8 cellular contexts compared by ENCODE assay signal in genomic region chr6:24910331-24910849, GRCh38. TPM values are rescaled to one million over a fixed set of nuclear protein-coding genes. Genes with fewer than 3 reads are reported as not detected.
DNase-seq lines count a peak whose midpoint lies in the region; ATAC-seq, FAIRE-seq and TF ChIP-seq lines count a peak whose summit lies in the region.

No MANE protein-coding gene starts in this region.

- peak overlapping the region; percentile 99 for H3K4me2 ChIP-seq in astrocyte (ENCODE audit: low read length)

- H3K4me1 Mint-ChIP-seq in astrocyte (ENCODE audit: low read depth, unreplicated experiment), result peaks cover 3% of the 10 kb centered on the region
- H3K4me1 Mint-ChIP-seq in stimulated activated memory B cell treated with anti-CD40 and anti-IgM and Interleukin-4, amounts not matched to agents 10 μg/mL and 1 μg/mL and 100 μg/mL, for 72 hours, result peaks cover 92% of the 10 kb centered on the region

- H3K4me1 ChIP-seq in astrocyte (ENCODE audit: insufficient read depth, low read length), result peaks cover 6% of the 10 kb centered on the region

- peak; percentile 70 for ATAC-seq in GM19395 (IDR thresholded peaks at IDR 0.05; ENCODE audit: unreplicated experiment)
- peak; percentile 89 for ATAC-seq in stimulated activated memory B cell treated with anti-CD40 and anti-IgM and Interleukin-4, amounts not matched to agents 10 μg/mL and 1 μg/mL and 100 μg/mL, for 72 hours

- no peaks in the 10 kb centered on the region for H3K36me3 ChIP-seq in astrocyte (ENCODE audit: insufficient read depth, low read length)

- CTCF ChIA-PET in AG04450 (lab: Charles Lee), result interaction anchor here (0.5 to 2.1 kb wide), 9 partner anchors 8 to 161 kb away, joined by 3 to 10 read pairs (median 3); no protein-coding TSS in a partner anchor

- no peaks in the 10 kb centered on the region for H3K79me2 ChIP-seq in astrocyte (ENCODE audit: insufficient read depth, low read length)

- peaks cover 2% of the 10 kb centered on the region for H3K9me3 Mint-ChIP-seq in astrocyte (ENCODE audit: unreplicated experiment)
- H3K9me3 Mint-ChIP-seq in stimulated activated memory B cell treated with anti-CD40 and anti-IgM and Interleukin-4, amounts not matched to agents 10 μg/mL and 1 μg/mL and 100 μg/mL, for 72 hours, result no peaks in the 10 kb centered on the region

- H4K20me1 ChIP-seq in astrocyte (ENCODE audit: insufficient read depth, low read length), result no peaks in the 10 kb centered on the region

- H3K9ac ChIP-seq in astrocyte (ENCODE audit: low read length), result peak overlapping the region; percentile 73

- no peaks in the 10 kb centered on the region for H3K36me3 Mint-ChIP-seq in astrocyte (ENCODE audit: low read depth, unreplicated experiment)
- H3K36me3 Mint-ChIP-seq in stimulated activated memory B cell treated with anti-CD40 and anti-IgM and Interleukin-4, amounts not matched to agents 10 μg/mL and 1 μg/mL and 100 μg/mL, for 72 hours, result peaks cover 10% of the 10 kb centered on the region

- peak overlapping the region; percentile 72 for H3K4me3 ChIP-seq in AG04450 (ENCODE audit: low read depth, low read length)
- H3K4me3 ChIP-seq in astrocyte (ENCODE audit: insufficient read depth, low read depth, low read length), result peak overlapping the region; percentile 72

- H3K4me3 Mint-ChIP-seq in astrocyte (ENCODE audit: unreplicated experiment), result peak overlapping the region; percentile 89
- peak overlapping the region; percentile 89 for H3K4me3 Mint-ChIP-seq in stimulated activated memory B cell treated with anti-CD40 and anti-IgM and Interleukin-4, amounts not matched to agents 10 μg/mL and 1 μg/mL and 100 μg/mL, for 72 hours

- no peaks in the 10 kb centered on the region for H3K9me3 ChIP-seq in AG04450 (ENCODE audit: control insufficient read depth, insufficient read depth, low read length)
- no peaks in the 10 kb centered on the region for H3K9me3 ChIP-seq in astrocyte (ENCODE audit: insufficient read depth, low read depth, low read length)

- no peak overlapping the region for H3K27ac Mint-ChIP-seq in astrocyte (ENCODE audit: unreplicated experiment)
- peak overlapping the region; percentile 90 for H3K27ac Mint-ChIP-seq in stimulated activated memory B cell treated with anti-CD40 and anti-IgM and Interleukin-4, amounts not matched to agents 10 μg/mL and 1 μg/mL and 100 μg/mL, for 72 hours

- TF ChIP-seq CTCF in AG04450 (IDR thresholded peaks at IDR 0.05; ENCODE audit: low read depth, low read length) (peak; percentile 33), astrocyte (IDR thresholded peaks at IDR 0.05; ENCODE audit: insufficient read depth, low read depth, low read length) (no peak)

- DNase-seq in AG04450 (ENCODE audit: low read depth, low spot score) (no peak), NCI-H2171 (lab: John Stamatoyannopoulos, UW) (peak; percentile 41), astrocyte (ENCODE audit: low read depth) (no peak), islet precursor cell (peak; percentile 57), SIG-M5 treated with dmso at 0.1 percent for 504 hours (lab: John Stamatoyannopoulos, UW; ENCODE audit: unreplicated experiment) (no peak), NCI-H187 (lab: John Stamatoyannopoulos, UW) (no peak)

- H3K27ac ChIP-seq in AG04450 (ENCODE audit: low read depth, low read length), result no peak overlapping the region
- no peak overlapping the region for H3K27ac ChIP-seq in astrocyte (ENCODE audit: low read depth, low read length)

- H3K27me3 ChIP-seq in AG04450 (ENCODE audit: control insufficient read depth, insufficient read depth, low read length) (peaks cover 2% of the 10 kb centered on the region), astrocyte (ENCODE audit: insufficient read depth, low read length) (peaks cover 8% of the 10 kb centered on the region)

- POLR2A ChIA-PET in AG04450 (lab: Yijun Ruan, JAX), result interaction anchor here (0.6 to 2.0 kb wide), 4 partner anchors 8 to 102 kb away, joined by 3 to 7 read pairs (median 6); no protein-coding TSS in a partner anchor

- H2AFZ ChIP-seq in astrocyte (ENCODE audit: low read depth, low read length), result peak overlapping the region; percentile 96

- peaks cover 46% of the 10 kb centered on the region for H3K27me3 Mint-ChIP-seq in astrocyte (ENCODE audit: low read depth, unreplicated experiment)
- H3K27me3 Mint-ChIP-seq in stimulated activated memory B cell treated with anti-CD40 and anti-IgM and Interleukin-4, amounts not matched to agents 10 μg/mL and 1 μg/mL and 100 μg/mL, for 72 hours, result no peaks in the 10 kb centered on the region

- no peak for FAIRE-seq in astrocyte (lab: Jason Lieb, UNC)

RNA-seq across cellular contexts. Expression of gene RIPOR2, which starts 25.4 kb away (rescaled TPM):
- 7.3 TPM in 2 replicates for polyA plus RNA-seq in AG04450 (2011; rRNA removed)
- polyA minus RNA-seq in AG04450 (2011; rRNA and poly(A)+ RNA removed), result 10.6 and 10.9 TPM in 2 replicates
- 0.29 and 0.95 TPM in 2 replicates for total RNA-seq in astrocyte

Comparison
In these comparisons a context has a peak if more than half of its experiments do, and no peak if none do; other contexts are left out.
1. DNase-seq: peak in NCI-H2171 (single experiment) and islet precursor cell (single experiment); none in AG04450 (single experiment), astrocyte (single experiment), SIG-M5 treated with dmso at 0.1 percent for 504 hours (single experiment) and NCI-H187 (0 of 2).